In the genomic region with DNA sequence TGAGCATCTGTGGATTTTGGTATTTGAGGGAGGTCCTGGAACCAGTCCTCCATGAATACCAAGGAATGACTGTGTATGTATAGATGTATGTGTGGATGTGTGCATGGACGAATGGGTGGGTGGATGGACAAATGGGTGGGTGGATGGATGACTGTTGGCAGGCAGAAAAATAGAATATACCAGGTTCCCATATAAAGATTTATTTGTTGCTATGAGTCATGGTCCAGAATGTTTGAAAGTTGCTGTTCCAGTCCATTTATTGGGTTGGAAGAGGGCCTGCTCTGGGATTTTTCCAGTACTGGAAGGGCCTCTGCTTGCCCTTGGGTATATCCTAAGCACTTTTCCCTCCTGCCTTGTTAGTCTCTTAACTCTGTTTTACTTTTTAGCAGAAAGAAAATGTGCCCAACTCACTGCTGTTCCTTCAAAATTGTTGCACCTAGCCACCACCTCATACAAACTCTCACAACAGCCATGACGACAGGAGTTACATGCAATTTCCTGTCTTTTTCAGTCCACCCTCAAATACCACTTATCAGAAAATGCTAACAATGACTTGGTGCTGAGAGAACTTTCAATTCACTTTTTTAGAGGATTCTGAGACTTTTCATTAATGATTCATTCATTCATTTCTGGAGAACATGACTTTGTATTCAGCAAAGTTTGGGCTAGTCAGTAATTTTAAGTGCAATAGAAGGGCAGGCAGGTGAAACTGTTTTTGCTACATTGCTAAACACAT, we compare ENCODE assay signal across 12 cellular contexts.
A peak's percentile ranks its signal among the peaks of the same experiment; 100 is the strongest.
DNase-seq lines count a peak whose midpoint lies in the region; ATAC-seq and TF ChIP-seq lines count a peak whose summit lies in the region.
"Had no signal": no experiment of that assay in that cellular context is flagged by ENCODE, and none has a peak within 500 bp of the region (broad histone marks: within the 10 kb centered on the region; RNA-seq: fewer than 3 reads in every experiment).

No MANE protein-coding gene starts in this region.

- TF ChIP-seq CTCF in GM20000 (IDR thresholded peaks at IDR 0.05; ENCODE audit: extremely low read depth, missing control alignments): no peak
- TF ChIP-seq CTCF in OCI-LY1 (IDR thresholded peaks at IDR 0.05; ENCODE audit: low read length): no peak
- no peak for TF ChIP-seq CTCF in osteocyte (IDR thresholded peaks at IDR 0.05)
- no peak for TF ChIP-seq CTCF in natural killer cell (IDR thresholded peaks at IDR 0.05)

- H3K27me3 ChIP-seq in OCI-LY1 (ENCODE audit: insufficient read depth, low read length): no peaks in the 10 kb centered on the region

- peaks cover 66% of the 10 kb centered on the region for H3K4me1 ChIP-seq in OCI-LY1 (ENCODE audit: insufficient read depth, low read length, severe bottlenecking)

- no peaks in the 10 kb centered on the region for H3K79me2 ChIP-seq in OCI-LY1 (ENCODE audit: insufficient read depth, low read length)

- no peak overlapping the region for H3K9ac ChIP-seq in OCI-LY1 (ENCODE audit: low read length)

- no peak for ATAC-seq in natural killer cell
- ATAC-seq: lower lobe of right lung had no signal

- H3K4me1 Mint-ChIP-seq in osteocyte (ENCODE audit: unreplicated experiment) (peaks cover 31% of the 10 kb centered on the region), natural killer cell (no peaks in the 10 kb centered on the region)

- no peaks in the 10 kb centered on the region for H4K20me1 ChIP-seq in OCI-LY1 (ENCODE audit: insufficient read depth, low read length)

- peaks cover 3% of the 10 kb centered on the region for H3K27me3 Mint-ChIP-seq in osteocyte (ENCODE audit: unreplicated experiment)
- H3K27me3 Mint-ChIP-seq in natural killer cell (ENCODE audit: low read depth in 2 of 2): peaks cover 0 to 12% of the 10 kb centered on the region in 2 donors

- in situ Hi-C loops in ACHN (cut with HindIII; ENCODE audit: low pct_ligation_motif_present, low pct_unique_long_range_greater_than_20kb, low sequenced_read_pairs): no loop called here

- H3F3A ChIP-seq in OCI-LY1 (ENCODE audit: insufficient read depth, low read length): no peaks in the 10 kb centered on the region

- no peaks in the 10 kb centered on the region for H3K9me3 ChIP-seq in OCI-LY1 (ENCODE audit: low read length)
- H3K9me3 ChIP-seq: lower lobe of right lung had no signal

- no peaks in the 10 kb centered on the region for H3K9me2 ChIP-seq in OCI-LY1 (ENCODE audit: low read depth, low read length)

- DNase-seq in EH (ENCODE audit: low read depth) (peak; percentile 56), GM20000 (ENCODE audit: low spot score) (peak; percentile 30), osteocyte (ENCODE audit: extremely low spot score, unreplicated experiment) (peak; percentile 15), natural killer cell (no peak), D341Med (ENCODE audit: low spot score) (no peak), ACHN (no peak), NCI-H1436 (lab: John Stamatoyannopoulos, UW) (no peak)
- DNase-seq: lower lobe of right lung; NCI-H510A treated with DMSO at 0.1 percent for 48 hours; stimulated activated CD8-positive, alpha-beta memory T cell treated with anti-CD3 and anti-CD28 coated beads, Interleukin-4, amount 100 ng/mL, for 48 hours had no signal

- no peak overlapping the region for H3K27ac Mint-ChIP-seq in osteocyte (ENCODE audit: unreplicated experiment)
- no peak overlapping the region for H3K27ac Mint-ChIP-seq in natural killer cell

- no peak overlapping the region for H3K4me3 Mint-ChIP-seq in osteocyte (ENCODE audit: unreplicated experiment)
- no peak overlapping the region for H3K4me3 Mint-ChIP-seq in natural killer cell

- H3K36me3 Mint-ChIP-seq in osteocyte (ENCODE audit: unreplicated experiment) (no peaks in the 10 kb centered on the region), natural killer cell (peaks cover 6% of the 10 kb centered on the region)

- H3K27ac ChIP-seq in OCI-LY1 (ENCODE audit: low read depth, low read length, poor library complexity, severe bottlenecking): peak overlapping the region; percentile 68
- H3K27ac ChIP-seq: lower lobe of right lung had no signal

- H3K4me2 ChIP-seq in OCI-LY1 (ENCODE audit: low read length): no peak overlapping the region

- H2AFZ ChIP-seq in OCI-LY1 (ENCODE audit: low read length): no peak overlapping the region

- H3K4me3 ChIP-seq in OCI-LY1 (ENCODE audit: low read depth, low read length, poor library complexity, severe bottlenecking): no peak overlapping the region
- H3K4me3 ChIP-seq: lower lobe of right lung, skin epidermis had no signal

- no peaks in the 10 kb centered on the region for H3K36me3 ChIP-seq in OCI-LY1 (ENCODE audit: insufficient read depth, low read length)
- H3K36me3 ChIP-seq: lower lobe of right lung had no signal

- intact Hi-C loops in natural killer cell (cut with micrococcal nuclease): no loop called here

- H3K9me3 Mint-ChIP-seq in osteocyte (ENCODE audit: unreplicated experiment) (no peaks in the 10 kb centered on the region), natural killer cell (peaks cover 0 to 4% of the 10 kb centered on the region in 2 donors)

Comparison
In these comparisons a context has a peak if more than half of its experiments do, and no peak if none do; other contexts are left out.
1. DNase-seq: peak in EH (single experiment), GM20000 (single experiment) and osteocyte (single experiment); none in natural killer cell (single experiment), D341Med (single experiment), ACHN (single experiment) and NCI-H1436 (single experiment).